ENCODE assay signal across 23 cellular contexts in the genomic region with DNA sequence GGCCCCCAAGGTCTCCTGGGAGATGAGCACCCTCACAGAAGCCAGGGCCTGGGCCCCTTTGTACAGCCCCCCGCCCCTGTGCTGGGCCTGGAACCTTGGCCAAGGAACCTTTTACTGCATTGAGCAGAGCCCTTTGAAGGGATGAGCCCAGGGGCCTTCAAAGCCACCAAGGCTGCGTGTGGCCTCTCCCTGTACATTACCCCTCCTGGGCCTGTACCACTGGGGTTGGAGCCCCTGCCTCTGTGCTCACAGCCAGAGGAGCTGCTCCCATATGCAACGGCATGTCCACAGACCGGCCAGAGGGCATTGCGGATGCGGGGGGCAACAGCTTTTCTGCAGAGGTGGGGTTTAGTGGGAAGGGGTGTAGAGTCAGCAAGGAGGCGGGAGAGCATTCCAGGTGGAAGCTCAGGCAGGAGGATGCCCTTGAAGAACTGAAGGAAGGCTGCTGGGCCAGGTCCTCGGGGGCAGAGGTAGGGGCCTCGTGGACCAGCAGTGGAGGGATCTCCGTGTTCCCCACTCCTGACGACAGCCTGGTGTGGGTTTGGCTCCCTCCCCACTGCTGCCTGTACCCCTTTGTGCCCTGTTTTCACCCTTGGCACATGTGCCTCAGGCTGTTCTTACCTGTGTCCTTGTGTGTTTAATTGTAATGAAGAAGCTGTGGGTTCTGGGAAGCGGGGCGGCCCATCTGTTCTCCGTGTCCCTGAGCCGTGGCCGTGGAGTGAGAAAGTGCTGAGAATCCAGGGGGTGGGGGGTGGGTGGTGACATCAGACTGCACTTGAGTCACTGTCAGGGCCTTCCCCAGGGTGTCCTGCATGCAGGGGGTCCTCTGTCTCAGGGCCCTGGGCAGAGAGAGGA. TPM values are rescaled to one million over a fixed set of nuclear protein-coding genes. Genes with fewer than 3 reads are reported as not detected.
"Had no signal": no experiment of that assay in that cellular context is flagged by ENCODE, and none has a peak within 500 bp of the region (broad histone marks: within the 10 kb centered on the region; RNA-seq: fewer than 3 reads in every experiment).

No MANE protein-coding gene starts in this region.

- DNase-seq: activated CD4-positive, alpha-beta T cell treated with anti-CD3 and anti-CD28 coated beads for 1 hour; activated gamma-delta T cell treated with Interleukin-2 at 50 U/mL for 16 hours; activated naive CD8-positive, alpha-beta T cell treated with anti-CD3 and anti-CD28 coated beads for 36 hours; activated T-cell treated with anti-CD3 and anti-CD28 coated beads, Interleukin-2, amount 50 U/mL, for 1 hour; central memory CD4-positive, alpha-beta T cell; dermis blood vessel endothelial cell; effector memory CD4-positive, alpha-beta T cell; gastrocnemius medialis; hypothalamus; left cardiac atrium; retina; stimulated activated CD4-positive, alpha-beta T cell treated with anti-CD3 and anti-CD28 coated beads, Interleukin-4, amount 100 ng/mL, for 1 hour; stimulated activated naive CD4-positive, alpha-beta T cell; T-cell; trophoblast cell had no signal

- FAIRE-seq: astrocyte, endothelial cell of umbilical vein had no signal

- H3K4me3 Mint-ChIP-seq: activated naive CD8-positive, alpha-beta T cell treated with anti-CD3 and anti-CD28 coated beads for 36 hours; memory B cell; neural crest cell; T-cell; T-helper 2 cell treated with Interferon-gamma antibody and Interleukin-4, amounts not matched to agents 5 μg/mL and 100 μg/mL, for 36 hours had no signal

- H3K27ac Mint-ChIP-seq: activated naive CD8-positive, alpha-beta T cell treated with anti-CD3 and anti-CD28 coated beads for 36 hours; memory B cell; T-cell; T-helper 2 cell treated with Interferon-gamma antibody and Interleukin-4, amounts not matched to agents 5 μg/mL and 100 μg/mL, for 36 hours had no signal

- H3K36me3 ChIP-seq: esophagus muscularis mucosa, gastrocnemius medialis, WERI-Rb-1 had no signal

- H3K4me1 ChIP-seq: esophagus muscularis mucosa, gastrocnemius medialis, testis had no signal

- H3K36me3 Mint-ChIP-seq: activated naive CD8-positive, alpha-beta T cell treated with anti-CD3 and anti-CD28 coated beads for 36 hours; memory B cell; T-cell had no signal

- H3K27ac ChIP-seq: esophagus muscularis mucosa, gastrocnemius medialis, testis, WERI-Rb-1 had no signal

- H3K9me3 ChIP-seq: esophagus muscularis mucosa, gastrocnemius medialis, testis had no signal

- H3K27me3 ChIP-seq: testis had no signal

- H3K9me3 Mint-ChIP-seq: activated naive CD8-positive, alpha-beta T cell treated with anti-CD3 and anti-CD28 coated beads for 36 hours; memory B cell; neural crest cell; T-cell; T-helper 2 cell treated with Interferon-gamma antibody and Interleukin-4, amounts not matched to agents 5 μg/mL and 100 μg/mL, for 36 hours had no signal

- H3K4me3 ChIP-seq: esophagus muscularis mucosa, gastrocnemius medialis, testis had no signal

- H3K27me3 Mint-ChIP-seq: activated naive CD8-positive, alpha-beta T cell treated with anti-CD3 and anti-CD28 coated beads for 36 hours had no signal

- ATAC-seq: gastrocnemius medialis, left cardiac atrium, T-cell had no signal

- H3K4me1 Mint-ChIP-seq: memory B cell, neural crest cell, T-cell had no signal

RNA-seq across cellular contexts. Expression of a gene that starts 46.9 kb away (rescaled TPM):
- total RNA-seq: dermis blood vessel endothelial cell, endothelial cell of umbilical vein, gastrocnemius medialis had no signal
- polyA plus RNA-seq: endothelial cell of umbilical vein had no signal
